27 cellular contexts compared by ENCODE assay signal in genomic region chr11:61907871-61908729, GRCh38. TPM values are rescaled to one million over a fixed set of nuclear protein-coding genes. Genes with fewer than 3 reads are reported as not detected.
DNase-seq lines count a peak whose midpoint lies in the region; ATAC-seq and TF ChIP-seq lines count a peak whose summit lies in the region.
"Had no signal": no experiment of that assay in that cellular context is flagged by ENCODE, and none has a peak within 500 bp of the region (broad histone marks: within the 10 kb centered on the region; RNA-seq: fewer than 3 reads in every experiment).

No MANE protein-coding gene starts in this region.

- ATAC-seq in right lobe of liver (no peak), psoas muscle (no peak)
- ATAC-seq: activated T-cell treated with anti-CD3 and anti-CD28 coated beads, Interleukin-2, amount 50 U/mL, for 72 hours; body of pancreas; effector memory CD8-positive, alpha-beta T cell; upper lobe of right lung had no signal

- DNase-seq in cardiac muscle cell (ENCODE audit: low read depth in 1 of 2, low spot score in 1 of 2) (no peak), right lobe of liver (peak in 2 of 3 donors; percentile 17 to 39), psoas muscle (peak; percentile 9 to 55), Ammon's horn (ENCODE audit: low spot score) (no peak), SHP77 treated with DMSO at 0.1 percent for 48 hours (lab: John Stamatoyannopoulos, UW) (no peak), activated gamma-delta T cell treated with Interleukin-2 at 50 U/mL for 16 hours (no peak)
- DNase-seq in activated CD8-positive, alpha-beta memory T cell treated with anti-CD3 and anti-CD28 coated beads, Interleukin-2, amount 50 U/mL, for 48 hours: no peak
- DNase-seq: ACHN; activated CD4-positive, alpha-beta T cell treated with anti-CD3 and anti-CD28 coated beads, Interleukin-2, amount 10 ng/mL, durations not matched to agents 7 days and 5 days; activated naive CD4-positive, alpha-beta T cell treated with Interleukin-2 at 50 U/mL for 16 hours; activated T-cell treated with anti-CD3 and anti-CD28 coated beads, Interleukin-2, amount 50 U/mL, for 72 hours; DMS53; effector memory CD8-positive, alpha-beta T cell; IMR-90; naive B cell; NCI-H1092 treated with DMSO at 0.1 percent for 48 hours; NCI-H187 treated with DMSO at 0.1 percent for 48 hours; NCI-H2171 treated with DMSO at 0.1 percent for 48 hours; NCI-H524; PC-9; SHP77; SW 1271; T1000; upper lobe of right lung had no signal

- TF ChIP-seq POLR2A in right lobe of liver (IDR thresholded peaks at IDR 0.05): no peak

- no peak overlapping the region for H3K4me3 ChIP-seq in HUES64 (ENCODE audit: low read length)
- no peak overlapping the region for H3K4me3 ChIP-seq in cardiac muscle cell
- H3K4me3 ChIP-seq in right lobe of liver: no peak overlapping the region
- H3K4me3 ChIP-seq in psoas muscle: no peak overlapping the region
- H3K4me3 ChIP-seq: body of pancreas, PC-9, spleen, upper lobe of right lung had no signal

- H3K27ac ChIP-seq in HUES64 (ENCODE audit: low read depth, low read length): no peak overlapping the region
- H3K27ac ChIP-seq in cardiac muscle cell: peak overlapping the region; percentile 83
- H3K27ac ChIP-seq in right lobe of liver: no peak overlapping the region
- no peak overlapping the region for H3K27ac ChIP-seq in psoas muscle
- H3K27ac ChIP-seq: body of pancreas, PC-9, upper lobe of right lung had no signal

- no peaks in the 10 kb centered on the region for H3K9me3 ChIP-seq in HUES64 (ENCODE audit: insufficient read depth, low read depth, low read length)
- H3K9me3 ChIP-seq in cardiac muscle cell (ENCODE audit: low read depth): no peaks in the 10 kb centered on the region
- no peaks in the 10 kb centered on the region for H3K9me3 ChIP-seq in right lobe of liver
- no peaks in the 10 kb centered on the region for H3K9me3 ChIP-seq in psoas muscle
- H3K9me3 ChIP-seq: body of pancreas, spleen, upper lobe of right lung had no signal

- H3K27me3 ChIP-seq in HUES64 (ENCODE audit: insufficient read depth, low read length) (no peaks in the 10 kb centered on the region), cardiac muscle cell (no peaks in the 10 kb centered on the region), right lobe of liver (no peaks in the 10 kb centered on the region), psoas muscle (ENCODE audit: insufficient read depth in 3 of 3, low read length in 2 of 3) (no peaks in the 10 kb centered on the region)
- H3K27me3 ChIP-seq: body of pancreas, upper lobe of right lung had no signal

- WGBS in HUES64: 94% methylated on average over 21 of the region's 21 CpGs
- WGBS in right lobe of liver (ENCODE audit: insufficient coverage, low coverage, low lambda C conversion rate, missing lambda C conversion rate): 40% methylated on average over 1 of the region's 21 CpGs
- 86 to 92% (median 88%) methylated on average over 20 to 21 of the region's 21 CpGs for WGBS in psoas muscle, 3 donors

- no peaks in the 10 kb centered on the region for H3K36me3 ChIP-seq in HUES64 (ENCODE audit: insufficient read depth, low read length)
- H3K36me3 ChIP-seq in cardiac muscle cell: no peaks in the 10 kb centered on the region
- H3K36me3 ChIP-seq in right lobe of liver: no peaks in the 10 kb centered on the region
- peaks cover 0 to 8% of the 10 kb centered on the region in 2 donors for H3K36me3 ChIP-seq in psoas muscle (ENCODE audit: insufficient read depth in 1 of 2, low read depth in 1 of 2)
- H3K36me3 ChIP-seq: upper lobe of right lung had no signal

- peak overlapping the region; percentile 7; the same call in 1 of the 2 replicates for H3K9ac ChIP-seq in HUES64 (ENCODE audit: low read depth, low read length)

- H3K4me1 ChIP-seq in HUES64 (ENCODE audit: insufficient read depth, low read length) (peaks cover 14% of the 10 kb centered on the region), cardiac muscle cell (ENCODE audit: low read depth) (peaks cover 15% of the 10 kb centered on the region), right lobe of liver (peaks cover 0 to 5% (median 0%) of the 10 kb centered on the region in 4 donors), psoas muscle (no peaks in the 10 kb centered on the region)
- H3K4me1 ChIP-seq: body of pancreas had no signal

- intact Hi-C loops in right lobe of liver (cut with DNase I): loop anchor here in 1 of 2 donors (10.0 kb wide), 1 partner anchor 167 kb away; no protein-coding TSS in a partner anchor
- intact Hi-C loops in psoas muscle (cut with DNase I): no loop called here

- TF ChIP-seq CTCF in cardiac muscle cell (IDR thresholded peaks at IDR 0.05; ENCODE audit: low read depth, low read length): no peak
- no peak for TF ChIP-seq CTCF in right lobe of liver (IDR thresholded peaks at IDR 0.05)
- TF ChIP-seq CTCF in psoas muscle (IDR thresholded peaks at IDR 0.05): no peak

RNA-seq across cellular contexts. Expression of gene RAB3IL1, which starts 9.3 kb away (rescaled TPM):
- 2.6 TPM for polyA plus RNA-seq in HUES64 (2013, experiment 1 of 2)
- polyA plus RNA-seq in HUES64 (2013, experiment 2 of 2): 3.7 TPM
- total RNA-seq in cardiac muscle cell (6.7 and 11.6 TPM in 2 replicates), right lobe of liver (1 to 10 TPM; 3.2 to 9.1 (median 4.2) TPM), psoas muscle (1 to 10 TPM; 4.9 to 5.9 (median 4.9) TPM)
- polyA plus RNA-seq in cardiac muscle cell (8.3 and 14.6 TPM in 2 replicates), psoas muscle (1 to 10 TPM; 1.7 to 5.1 (median 3.5) TPM)
- total RNA-seq: activated CD4-positive, alpha-beta T cell treated with anti-CD3 and anti-CD28 coated beads, Interleukin-2, amount 10 ng/mL, durations not matched to agents 7 days and 5 days had no signal

RNA-seq across cellular contexts. Expression of gene FADS3, which starts 16.8 kb away (rescaled TPM):
- 15.4 TPM for polyA plus RNA-seq in HUES64 (2013, experiment 1 of 2)
- 17.8 TPM for polyA plus RNA-seq in HUES64 (2013, experiment 2 of 2)
- 42.0 and 42.9 TPM in 2 replicates for total RNA-seq in cardiac muscle cell
- 45.0 and 48.0 TPM in 2 replicates for polyA plus RNA-seq in cardiac muscle cell
- 10 to 100 TPM; 13.0 to 69.8 (median 22.7) TPM for total RNA-seq in right lobe of liver
- total RNA-seq in psoas muscle: 100 to 1,000 TPM in 1 of 4 donors, 10 to 100 TPM in 3; 49.3 to 247 (median 57.9) TPM
- 100 to 1,000 TPM in 1 of 3 donors, 10 to 100 TPM in 2; 26.5 to 392 (median 50.9) TPM for polyA plus RNA-seq in psoas muscle

RNA-seq across cellular contexts. Expression of gene BEST1, which starts 42.1 kb away (rescaled TPM):
- polyA plus RNA-seq in HUES64 (2013, experiment 1 of 2): not detected
- polyA plus RNA-seq in HUES64 (2013, experiment 2 of 2): 0.13 TPM
- total RNA-seq in cardiac muscle cell (0.27 and 0.39 TPM in 2 replicates), right lobe of liver (1 to 10 TPM in 3 of 6 experiments, under 1 TPM in 3; 0.55 to 2.3 (median 0.91) TPM), psoas muscle (1 to 10 TPM in 2 of 4 donors, under 1 TPM in 2; 0.81 to 2.1 (median 1.2) TPM)
- polyA plus RNA-seq in cardiac muscle cell (0.17 and 0.34 TPM in 2 replicates), psoas muscle (1 to 10 TPM; 1.3 to 9.8 (median 1.5) TPM)
- total RNA-seq: activated CD4-positive, alpha-beta T cell treated with anti-CD3 and anti-CD28 coated beads, Interleukin-2, amount 10 ng/mL, durations not matched to agents 7 days and 5 days had no signal

RNA-seq across cellular contexts. Expression of gene FTH1, which starts 59.3 kb away (rescaled TPM):
- 1,753 TPM for polyA plus RNA-seq in HUES64 (2013, experiment 1 of 2)
- polyA plus RNA-seq in HUES64 (2013, experiment 2 of 2): 2,093 TPM
- total RNA-seq in cardiac muscle cell (679 and 858 TPM in 2 replicates), right lobe of liver (1,000 to 10,000 TPM; 1,131 to 2,981 (median 2,140) TPM), psoas muscle (1,000 to 10,000 TPM; 2,269 to 5,499 (median 3,297) TPM)
- polyA plus RNA-seq in cardiac muscle cell (2,885 and 3,180 TPM in 2 replicates), psoas muscle (over 10,000 TPM in 1 of 3 donors, 1,000 to 10,000 TPM in 2; 2,316 to 16,176 (median 3,132) TPM)

Comparison
In these comparisons a context has a peak if more than half of its experiments do, and no peak if none do; other contexts are left out.
1. DNase-seq: peak in right lobe of liver (2 of 3) and psoas muscle (2 of 2); none in cardiac muscle cell (0 of 2), activated CD8-positive, alpha-beta memory T cell treated with anti-CD3 and anti-CD28 coated beads, Interleukin-2, amount 50 U/mL, for 48 hours (single experiment), Ammon's horn (single experiment), SHP77 treated with DMSO at 0.1 percent for 48 hours (single experiment) and activated gamma-delta T cell treated with Interleukin-2 at 50 U/mL for 16 hours (single experiment).